In genomic region chr15:56824174-56824573, GRCh38 we compare ENCODE assay signal across 13 cellular contexts.
"Had no signal": no experiment of that assay in that cellular context is flagged by ENCODE, and none has a peak within 500 bp of the region (broad histone marks: within the 10 kb centered on the region; RNA-seq: fewer than 3 reads in every experiment).

No MANE protein-coding gene starts in this region.

- ATAC-seq: left colon, sciatic nerve had no signal

- H3K27ac Mint-ChIP-seq: activated CD4-positive, alpha-beta memory T cell treated with anti-CD3 and anti-CD28 coated beads for 36 hours; nephron had no signal

- DNase-seq: activated CD4-positive, alpha-beta memory T cell treated with anti-CD3 and anti-CD28 coated beads for 36 hours; activated CD4-positive, CD25-positive, alpha-beta regulatory T cell treated with anti-CD3 and anti-CD28 coated beads, Interleukin-2, amount 50 U/mL, for 72 hours; activated naive CD4-positive, alpha-beta T cell; aorta; caudate nucleus; left colon; stimulated activated CD4-positive, alpha-beta T cell treated with anti-CD3 and anti-CD28 coated beads, Interleukin-2, amount 100 ng/mL, for 48 hours; stimulated activated naive CD4-positive, alpha-beta T cell treated with Interleukin-2 at 50 U/mL for 16 hours; T-helper 9 cell; trophoblast cell had no signal

- H3K4me3 ChIP-seq: coronary artery had no signal

- H3K27ac ChIP-seq: coronary artery had no signal

- H3K27me3 Mint-ChIP-seq: activated CD4-positive, alpha-beta memory T cell treated with anti-CD3 and anti-CD28 coated beads for 36 hours had no signal

- H3K4me3 Mint-ChIP-seq: activated CD4-positive, alpha-beta memory T cell treated with anti-CD3 and anti-CD28 coated beads for 36 hours; nephron had no signal

- H3K9me3 Mint-ChIP-seq: activated CD4-positive, alpha-beta memory T cell treated with anti-CD3 and anti-CD28 coated beads for 36 hours; nephron had no signal

- H3K36me3 Mint-ChIP-seq: activated CD4-positive, alpha-beta memory T cell treated with anti-CD3 and anti-CD28 coated beads for 36 hours had no signal
